Comparison of ENCODE assay signal across 13 cellular contexts in genomic region chr3:71195492-71195891, GRCh38.
DNase-seq lines count a peak whose midpoint lies in the region; ATAC-seq and TF ChIP-seq lines count a peak whose summit lies in the region.
"Had no signal": no experiment of that assay in that cellular context is flagged by ENCODE, and none has a peak within 500 bp of the region (broad histone marks: within the 10 kb centered on the region; RNA-seq: fewer than 3 reads in every experiment).

No MANE protein-coding gene starts in this region.

- POLR2A ChIA-PET in HEK293T (lab: Yijun Ruan, JAX), result no interaction called here

- H3K36me3 ChIP-seq in SJCRH30, result no peaks in the 10 kb centered on the region
- H3K36me3 ChIP-seq: ovary had no signal

- no peak overlapping the region for H3K4me3 ChIP-seq in AG09309 (ENCODE audit: control insufficient read depth, low read depth, low read length)
- H3K4me3 ChIP-seq in SJCRH30, result peak overlapping the region; percentile 46
- no peak overlapping the region for H3K4me3 ChIP-seq in foreskin fibroblast (ENCODE audit: low read depth in 1 of 2, low read length in 2 of 2)
- H3K4me3 ChIP-seq: left ventricle myocardium inferior, ovary, suprapubic skin had no signal

- H3K27me3 ChIP-seq in SJCRH30, result no peaks in the 10 kb centered on the region
- H3K27me3 ChIP-seq: ovary, suprapubic skin had no signal

- no peaks in the 10 kb centered on the region for H3K9me3 ChIP-seq in SJCRH30 (replicated peaks)
- H3K9me3 ChIP-seq: left ventricle myocardium inferior, ovary, suprapubic skin had no signal

- DNase-seq in AG09309 (ENCODE audit: low read depth) (peak; percentile 33), HEK293T (ENCODE audit: extremely low spot score) (peak; percentile 28), SJCRH30 (peak; percentile 44 to 75), foreskin fibroblast (peak; percentile 42 to 78), RKO (ENCODE audit: low spot score) (no peak)
- DNase-seq in stimulated activated CD4-positive, alpha-beta T cell treated with anti-CD3 and anti-CD28 coated beads, Interleukin-2, amount 100 ng/mL, for 48 hours, result no peak
- DNase-seq: activated CD8-positive, alpha-beta memory T cell treated with anti-CD3 and anti-CD28 coated beads, Interleukin-2, amount 10 ng/mL, durations not matched to agents 7 days and 5 days; left ventricle myocardium inferior; ovary; stimulated activated CD4-positive, alpha-beta T cell treated with anti-CD3 and anti-CD28 coated beads, Interleukin-4, amount 100 ng/mL, for 1 hour had no signal

- CTCF ChIA-PET in HEK293T (lab: Yijun Ruan, JAX), result no interaction called here

- peak overlapping the region; percentile 47 for H3K27ac ChIP-seq in SJCRH30
- H3K27ac ChIP-seq: left ventricle myocardium inferior, ovary, suprapubic skin had no signal

- TF ChIP-seq CTCF in AG09309 (IDR thresholded peaks at IDR 0.05; ENCODE audit: control insufficient read depth, insufficient read depth, low read depth, low read length, missing control alignments), result peak; percentile 7
- TF ChIP-seq CTCF in foreskin fibroblast (IDR thresholded peaks at IDR 0.05; ENCODE audit: low read depth, low read length), result no peak

- peaks cover 27% of the 10 kb centered on the region for H3K4me1 ChIP-seq in SJCRH30
- H3K4me1 ChIP-seq: suprapubic skin had no signal

- ATAC-seq in HG02763 (IDR thresholded peaks at IDR 0.05; ENCODE audit: unreplicated experiment) (no peak), HG03025 (IDR thresholded peaks at IDR 0.05; ENCODE audit: low FRiP score, unreplicated experiment) (no peak)
- ATAC-seq: activated CD8-positive, alpha-beta memory T cell treated with anti-CD3 and anti-CD28 coated beads, Interleukin-2, amount 10 ng/mL, durations not matched to agents 7 days and 5 days had no signal

TF ChIP-seq in HEK293T, 16 proteins besides CTCF, POLR2A, EP300 and RAD21:
- TF ChIP-seq TARDBP (IDR thresholded peaks at IDR 0.05) (no peak), PKNOX1 (IDR thresholded peaks at IDR 0.05) (peak; percentile 89), LEF1 (IDR thresholded peaks at IDR 0.05; ENCODE audit: borderline replicate concordance) (no peak), HDGF (IDR thresholded peaks at IDR 0.05; ENCODE audit: borderline replicate concordance) (no peak), NFRKB (IDR thresholded peaks at IDR 0.05) (no peak), FOXA1 (IDR thresholded peaks at IDR 0.05) (peak; percentile 92), ELF4 (IDR thresholded peaks at IDR 0.05) (no peak), ZNF384 (IDR thresholded peaks at IDR 0.05) (no peak), CTBP1 (IDR thresholded peaks at IDR 0.05; ENCODE audit: borderline replicate concordance) (peak; percentile 76), BHLHE40 (IDR thresholded peaks at IDR 0.05; ENCODE audit: borderline replicate concordance) (no peak), FOXK2 (IDR thresholded peaks at IDR 0.05) (peak; percentile 73; the same call in 1 of the 2 replicates), SP1 (IDR thresholded peaks at IDR 0.05) (no peak), L3MBTL2 (conservative IDR thresholded peaks at IDR 0.05) (no peak), FOXM1 (IDR thresholded peaks at IDR 0.05; ENCODE audit: borderline replicate concordance) (no peak)

Comparison
In these comparisons a context has a peak if more than half of its experiments do, and no peak if none do; other contexts are left out.
1. DNase-seq: peak in AG09309 (single experiment), HEK293T (single experiment), SJCRH30 (2 of 2) and foreskin fibroblast (2 of 2); none in RKO (single experiment) and stimulated activated CD4-positive, alpha-beta T cell treated with anti-CD3 and anti-CD28 coated beads, Interleukin-2, amount 100 ng/mL, for 48 hours (0 of 2).